Comparison of ENCODE assay signal across 8 cellular contexts in the genomic region with DNA sequence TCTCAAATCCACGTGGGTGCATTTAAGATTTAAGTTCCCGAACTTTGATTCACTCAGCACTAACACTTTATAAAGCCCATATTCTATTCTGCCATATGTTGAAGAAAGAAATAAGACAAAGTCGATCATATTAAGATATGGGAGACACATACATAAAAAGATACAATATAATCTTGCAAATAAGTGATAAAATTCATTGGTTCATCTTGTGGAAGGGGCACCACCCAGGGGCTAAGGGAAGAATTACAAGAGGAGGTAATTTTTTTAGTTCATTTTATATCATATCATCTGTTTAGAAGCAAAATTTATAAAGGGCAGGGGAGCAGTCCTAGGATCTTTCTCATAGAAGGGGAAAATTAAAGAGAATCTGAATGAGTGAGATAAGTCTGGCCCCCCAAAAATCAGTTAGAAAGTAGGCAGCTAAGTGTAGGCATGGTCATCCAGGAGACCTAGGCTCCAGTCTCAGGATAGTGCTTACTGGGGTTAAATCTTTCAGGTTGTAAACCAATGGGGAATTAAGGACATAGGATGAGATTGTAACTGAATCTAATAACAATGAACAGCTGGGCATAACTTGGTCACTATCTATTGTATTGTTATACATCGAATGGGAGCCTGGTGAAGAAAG.
A peak's percentile ranks its signal among the peaks of the same experiment; 100 is the strongest.
DNase-seq lines count a peak whose midpoint lies in the region; ATAC-seq and TF ChIP-seq lines count a peak whose summit lies in the region.

No MANE protein-coding gene starts in this region.

- no peaks in the 10 kb centered on the region for H3K9me3 ChIP-seq in effector memory CD4-positive, alpha-beta T cell (ENCODE audit: control insufficient read depth, low read length)

- POLR2A ChIA-PET in AG04449 (lab: Yijun Ruan, JAX), result no interaction called here

- peaks cover 4% of the 10 kb centered on the region for H3K4me1 ChIP-seq in foreskin keratinocyte
- no peaks in the 10 kb centered on the region for H3K4me1 ChIP-seq in effector memory CD4-positive, alpha-beta T cell (ENCODE audit: control insufficient read depth, insufficient read depth, low read length, poor library complexity, severe bottlenecking)

- H3K27ac ChIP-seq in foreskin keratinocyte, result no peak overlapping the region
- no peak overlapping the region for H3K27ac ChIP-seq in effector memory CD4-positive, alpha-beta T cell (ENCODE audit: insufficient read depth, low read length, poor library complexity, severe bottlenecking)

- no peaks in the 10 kb centered on the region for H3K27me3 ChIP-seq in foreskin keratinocyte
- no peaks in the 10 kb centered on the region for H3K27me3 ChIP-seq in effector memory CD4-positive, alpha-beta T cell (replicated peaks; ENCODE audit: control insufficient read depth, insufficient read depth, low read length, poor library complexity, severe bottlenecking)

- peak; percentile 68; the same call in 2 of the 3 replicates for ATAC-seq in SK-N-SH treated with all-trans-retinoic acid at 6 μM for 48 hours
- ATAC-seq in foreskin keratinocyte, result peak; percentile 43
- no peak for ATAC-seq in HG02678 (IDR thresholded peaks at IDR 0.05; ENCODE audit: unreplicated experiment)

- DNase-seq in AG04449 (ENCODE audit: low read depth, low spot score) (peak; percentile 10), GM12864 (ENCODE audit: low read depth) (no peak), foreskin keratinocyte (no peak), NCI-H774 (lab: John Stamatoyannopoulos, UW) (no peak)
- no peak for DNase-seq in stimulated activated naive CD4-positive, alpha-beta T cell treated with Interleukin-2 at 50 U/mL for 16 hours (lab: John Stamatoyannopoulos, UW)
- DNase-seq in effector memory CD4-positive, alpha-beta T cell, result no peak

- CTCF ChIA-PET in AG04449 (lab: Yijun Ruan, JAX), result interaction anchor here (0.8 to 3.8 kb wide), 2 partner anchors 13 to 25 kb away, joined by 4 to 22 read pairs; no protein-coding TSS in a partner anchor

- H3K36me3 ChIP-seq in effector memory CD4-positive, alpha-beta T cell (ENCODE audit: control insufficient read depth, insufficient read depth, low read length), result peaks cover 2% of the 10 kb centered on the region

- H3K4me3 ChIP-seq in AG04449 (ENCODE audit: low read depth, low read length) (no peak overlapping the region), GM12864 (ENCODE audit: low read depth, low read length) (no peak overlapping the region)
- H3K4me3 ChIP-seq in effector memory CD4-positive, alpha-beta T cell (ENCODE audit: insufficient read depth, low read depth, low read length, poor library complexity, severe bottlenecking), result no peak overlapping the region

- TF ChIP-seq CTCF in AG04449 (IDR thresholded peaks at IDR 0.05; ENCODE audit: insufficient read depth, low read length, missing control alignments) (peak; percentile 43), GM12864 (IDR thresholded peaks at IDR 0.05; ENCODE audit: low read depth, low read length, missing control alignments) (peak; percentile 44), foreskin keratinocyte (conservative IDR thresholded peaks at IDR 0.05) (peak; percentile 77)

TF ChIP-seq in SK-N-SH treated with all-trans-retinoic acid at 6 μM for 48 hours, 23 proteins besides CTCF, POLR2A, EP300 and RAD21:
- TF ChIP-seq, protein P1, sequence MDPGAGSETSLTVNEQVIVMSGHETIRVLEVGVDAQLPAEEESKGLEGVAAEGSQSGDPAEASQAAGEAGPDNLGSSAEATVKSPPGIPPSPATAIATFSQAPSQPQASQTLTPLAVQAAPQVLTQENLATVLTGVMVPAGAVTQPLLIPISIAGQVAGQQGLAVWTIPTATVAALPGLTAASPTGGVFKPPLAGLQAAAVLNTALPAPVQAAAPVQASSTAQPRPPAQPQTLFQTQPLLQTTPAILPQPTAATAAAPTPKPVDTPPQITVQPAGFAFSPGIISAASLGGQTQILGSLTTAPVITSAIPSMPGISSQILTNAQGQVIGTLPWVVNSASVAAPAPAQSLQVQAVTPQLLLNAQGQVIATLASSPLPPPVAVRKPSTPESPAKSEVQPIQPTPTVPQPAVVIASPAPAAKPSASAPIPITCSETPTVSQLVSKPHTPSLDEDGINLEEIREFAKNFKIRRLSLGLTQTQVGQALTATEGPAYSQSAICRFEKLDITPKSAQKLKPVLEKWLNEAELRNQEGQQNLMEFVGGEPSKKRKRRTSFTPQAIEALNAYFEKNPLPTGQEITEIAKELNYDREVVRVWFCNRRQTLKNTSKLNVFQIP (CRISPR knock-in tag; IDR thresholded peaks at IDR 0.05; ENCODE audit: borderline replicate concordance, low read depth), result no peak
- TF ChIP-seq ESRRG (CRISPR knock-in tag; IDR thresholded peaks at IDR 0.05), result no peak
- TF ChIP-seq GLIS3 (CRISPR knock-in tag; IDR thresholded peaks at IDR 0.05), result no peak
- no peak for TF ChIP-seq ZFP3 (CRISPR knock-in tag; IDR thresholded peaks at IDR 0.05)
- no peak for TF ChIP-seq ZNF70 (CRISPR knock-in tag; IDR thresholded peaks at IDR 0.05)
- TF ChIP-seq ARNTL (CRISPR knock-in tag; IDR thresholded peaks at IDR 0.05; ENCODE audit: borderline replicate concordance, low read depth), result no peak
- TF ChIP-seq OSR1 (CRISPR knock-in tag; IDR thresholded peaks at IDR 0.05), result no peak
- TF ChIP-seq ISL1 (CRISPR knock-in tag; IDR thresholded peaks at IDR 0.05), result no peak
- no peak for TF ChIP-seq TCF4 (CRISPR knock-in tag; IDR thresholded peaks at IDR 0.05; ENCODE audit: borderline replicate concordance)
- TF ChIP-seq ZC3H10 (CRISPR knock-in tag; IDR thresholded peaks at IDR 0.05), result no peak
- no peak for TF ChIP-seq ZNF8 (CRISPR knock-in tag; IDR thresholded peaks at IDR 0.05)
- no peak for TF ChIP-seq SNAI2 (CRISPR knock-in tag; IDR thresholded peaks at IDR 0.05)
- TF ChIP-seq ZFP30 (CRISPR knock-in tag; IDR thresholded peaks at IDR 0.05), result no peak
- TF ChIP-seq TOX (CRISPR knock-in tag; IDR thresholded peaks at IDR 0.05; ENCODE audit: borderline replicate concordance), result no peak
- no peak for TF ChIP-seq CSDC2 (CRISPR knock-in tag; IDR thresholded peaks at IDR 0.05)
- TF ChIP-seq, protein P2, sequence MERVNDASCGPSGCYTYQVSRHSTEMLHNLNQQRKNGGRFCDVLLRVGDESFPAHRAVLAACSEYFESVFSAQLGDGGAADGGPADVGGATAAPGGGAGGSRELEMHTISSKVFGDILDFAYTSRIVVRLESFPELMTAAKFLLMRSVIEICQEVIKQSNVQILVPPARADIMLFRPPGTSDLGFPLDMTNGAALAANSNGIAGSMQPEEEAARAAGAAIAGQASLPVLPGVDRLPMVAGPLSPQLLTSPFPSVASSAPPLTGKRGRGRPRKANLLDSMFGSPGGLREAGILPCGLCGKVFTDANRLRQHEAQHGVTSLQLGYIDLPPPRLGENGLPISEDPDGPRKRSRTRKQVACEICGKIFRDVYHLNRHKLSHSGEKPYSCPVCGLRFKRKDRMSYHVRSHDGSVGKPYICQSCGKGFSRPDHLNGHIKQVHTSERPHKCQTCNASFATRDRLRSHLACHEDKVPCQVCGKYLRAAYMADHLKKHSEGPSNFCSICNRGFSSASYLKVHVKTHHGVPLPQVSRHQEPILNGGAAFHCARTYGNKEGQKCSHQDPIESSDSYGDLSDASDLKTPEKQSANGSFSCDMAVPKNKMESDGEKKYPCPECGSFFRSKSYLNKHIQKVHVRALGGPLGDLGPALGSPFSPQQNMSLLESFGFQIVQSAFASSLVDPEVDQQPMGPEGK (CRISPR knock-in tag; IDR thresholded peaks at IDR 0.05; ENCODE audit: borderline replicate concordance), result no peak
